In the genomic region with DNA sequence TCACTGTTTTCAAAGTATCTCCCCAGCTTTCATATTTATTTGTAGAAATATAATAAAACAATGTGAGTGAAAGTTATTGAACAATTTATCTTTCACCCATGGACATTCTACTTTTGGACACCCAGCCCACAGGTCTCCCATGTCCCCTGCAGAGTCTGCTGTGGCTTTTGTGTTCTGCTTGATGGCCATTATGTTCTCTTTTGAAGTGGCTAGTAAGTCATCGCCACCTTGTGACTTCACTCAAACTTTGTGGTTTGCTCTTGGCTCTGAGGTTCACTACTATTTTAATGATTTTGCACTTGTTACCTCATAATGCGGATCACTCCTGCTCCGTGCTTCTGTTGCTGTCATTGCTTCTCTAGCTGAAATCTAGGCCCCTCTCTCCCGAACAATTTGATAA, we compare ENCODE assay signal across 21 cellular contexts. TPM values are rescaled to one million over a fixed set of nuclear protein-coding genes. Genes with fewer than 3 reads are reported as not detected.
DNase-seq lines count a peak whose midpoint lies in the region; ATAC-seq, FAIRE-seq and TF ChIP-seq lines count a peak whose summit lies in the region.
"Had no signal": no experiment of that assay in that cellular context is flagged by ENCODE, and none has a peak within 500 bp of the region (broad histone marks: within the 10 kb centered on the region; RNA-seq: fewer than 3 reads in every experiment).

No MANE protein-coding gene starts in this region.

- DNase-seq in GM12892 (ENCODE audit: insufficient read length), result no peak
- DNase-seq in T-helper 2 cell treated with Interferon-gamma antibody and Interleukin-4, amounts not matched to agents 5 μg/mL and 100 μg/mL, for 36 hours (ENCODE audit: low spot score), result no peak
- no peak for DNase-seq in tibial artery
- DNase-seq: activated CD4-positive, alpha-beta T cell treated with anti-CD3 and anti-CD28 coated beads for 1 hour; activated naive CD8-positive, alpha-beta T cell treated with anti-CD3 and anti-CD28 coated beads, Interleukin-2, amount 50 U/mL, for 24 hours; activated T-cell treated with anti-CD3 and anti-CD28 coated beads, Interleukin-2, amount 50 U/mL, for 1 hour; DMS 273 treated with DMSO at 0.1 percent for 48 hours; immature natural killer cell; mammary epithelial cell; NCI-H345; nephron progenitor cell; PC-3; stimulated activated CD4-positive, alpha-beta T cell treated with anti-CD3 and anti-CD28 coated beads, Interleukin-2, amount 100 ng/mL, for 24 hours; SW 1271; upper lobe of right lung had no signal

- H3K4me3 ChIP-seq in tibial artery, result no peak overlapping the region
- H3K4me3 ChIP-seq: gastroesophageal sphincter, upper lobe of right lung had no signal

- ATAC-seq in GM19463 (IDR thresholded peaks at IDR 0.05; ENCODE audit: unreplicated experiment) (peak; percentile 47), HG03175 (IDR thresholded peaks at IDR 0.05; ENCODE audit: unreplicated experiment) (peak; percentile 31), GM18519 (IDR thresholded peaks at IDR 0.05; ENCODE audit: low FRiP score, unreplicated experiment) (no peak), GM18511 (IDR thresholded peaks at IDR 0.05; ENCODE audit: unreplicated experiment) (no peak), HG02970 (IDR thresholded peaks at IDR 0.05; ENCODE audit: low FRiP score, unreplicated experiment) (no peak)
- ATAC-seq: activated naive CD8-positive, alpha-beta T cell treated with anti-CD3 and anti-CD28 coated beads, Interleukin-2, amount 50 U/mL, for 24 hours; gastroesophageal sphincter; PC-3; upper lobe of right lung had no signal

- H3K4me1 ChIP-seq in tibial artery, result no peaks in the 10 kb centered on the region
- H3K4me1 ChIP-seq: gastroesophageal sphincter, upper lobe of right lung had no signal

- H3K4me3 Mint-ChIP-seq in T-helper 2 cell treated with Interferon-gamma antibody and Interleukin-4, amounts not matched to agents 5 μg/mL and 100 μg/mL, for 36 hours, result no peak overlapping the region
- H3K4me3 Mint-ChIP-seq: activated naive CD8-positive, alpha-beta T cell treated with anti-CD3 and anti-CD28 coated beads, Interleukin-2, amount 50 U/mL, for 24 hours; immature natural killer cell; nephron progenitor cell had no signal

- no peak for TF ChIP-seq CTCF in tibial artery (IDR thresholded peaks at IDR 0.05)

- no peaks in the 10 kb centered on the region for H3K36me3 ChIP-seq in tibial artery
- H3K36me3 ChIP-seq: gastroesophageal sphincter, upper lobe of right lung had no signal

- intact Hi-C loops in tibial artery (cut with DNase I; ENCODE audit: low total_unique reads), result no loop called here

- no peaks in the 10 kb centered on the region for H3K36me3 Mint-ChIP-seq in T-helper 2 cell treated with Interferon-gamma antibody and Interleukin-4, amounts not matched to agents 5 μg/mL and 100 μg/mL, for 36 hours (ENCODE audit: low read depth)
- H3K36me3 Mint-ChIP-seq: immature natural killer cell had no signal

- H3K27ac Mint-ChIP-seq in T-helper 2 cell treated with Interferon-gamma antibody and Interleukin-4, amounts not matched to agents 5 μg/mL and 100 μg/mL, for 36 hours, result peak overlapping the region; percentile 4
- H3K27ac Mint-ChIP-seq: activated naive CD8-positive, alpha-beta T cell treated with anti-CD3 and anti-CD28 coated beads, Interleukin-2, amount 50 U/mL, for 24 hours; nephron progenitor cell had no signal

- no peaks in the 10 kb centered on the region for H3K9me3 Mint-ChIP-seq in T-helper 2 cell treated with Interferon-gamma antibody and Interleukin-4, amounts not matched to agents 5 μg/mL and 100 μg/mL, for 36 hours
- H3K9me3 Mint-ChIP-seq: nephron progenitor cell had no signal

- FAIRE-seq in GM12892 (lab: Jason Lieb, UNC), result peak; percentile 67

- H3K27me3 ChIP-seq in tibial artery, result no peaks in the 10 kb centered on the region
- H3K27me3 ChIP-seq: gastroesophageal sphincter, upper lobe of right lung had no signal

- H3K4me1 Mint-ChIP-seq in T-helper 2 cell treated with Interferon-gamma antibody and Interleukin-4, amounts not matched to agents 5 μg/mL and 100 μg/mL, for 36 hours (ENCODE audit: low read depth), result peaks cover 16% of the 10 kb centered on the region
- H3K4me1 Mint-ChIP-seq: nephron progenitor cell had no signal

- H3K27ac ChIP-seq in tibial artery, result no peak overlapping the region
- H3K27ac ChIP-seq: gastroesophageal sphincter, upper lobe of right lung had no signal

- H3K27me3 Mint-ChIP-seq in T-helper 2 cell treated with Interferon-gamma antibody and Interleukin-4, amounts not matched to agents 5 μg/mL and 100 μg/mL, for 36 hours (ENCODE audit: low read depth), result no peaks in the 10 kb centered on the region
- H3K27me3 Mint-ChIP-seq: activated naive CD8-positive, alpha-beta T cell treated with anti-CD3 and anti-CD28 coated beads, Interleukin-2, amount 50 U/mL, for 24 hours had no signal

- no peaks in the 10 kb centered on the region for H3K9me3 ChIP-seq in tibial artery
- H3K9me3 ChIP-seq: gastroesophageal sphincter, upper lobe of right lung had no signal

- no peak for TF ChIP-seq POLR2A in GM12892 (IDR thresholded peaks at IDR 0.05; ENCODE audit: low read depth, low read length)

RNA-seq across cellular contexts. Expression of a gene that starts 10.2 kb away (rescaled TPM):
- polyA plus RNA-seq in GM12892 (2012; ENCODE audit: missing spikeins), result not detected
- polyA plus RNA-seq: immature natural killer cell, mammary epithelial cell had no signal

RNA-seq across cellular contexts. Expression of a gene that starts 15.6 kb away (rescaled TPM):
- not detected for polyA plus RNA-seq in GM12892 (2012; ENCODE audit: missing spikeins)
- polyA plus RNA-seq: immature natural killer cell, mammary epithelial cell had no signal

RNA-seq across cellular contexts. Expression of a gene that starts 42.2 kb away (rescaled TPM):
- polyA plus RNA-seq in GM12892 (2012; ENCODE audit: missing spikeins), result not detected
- polyA plus RNA-seq: immature natural killer cell, mammary epithelial cell had no signal

Comparison
In these comparisons a context has a peak if more than half of its experiments do, and no peak if none do; other contexts are left out.
1. ATAC-seq: peak in GM19463 (single experiment) and HG03175 (single experiment); none in GM18519 (single experiment), GM18511 (single experiment) and HG02970 (single experiment).